In the genomic region with DNA sequence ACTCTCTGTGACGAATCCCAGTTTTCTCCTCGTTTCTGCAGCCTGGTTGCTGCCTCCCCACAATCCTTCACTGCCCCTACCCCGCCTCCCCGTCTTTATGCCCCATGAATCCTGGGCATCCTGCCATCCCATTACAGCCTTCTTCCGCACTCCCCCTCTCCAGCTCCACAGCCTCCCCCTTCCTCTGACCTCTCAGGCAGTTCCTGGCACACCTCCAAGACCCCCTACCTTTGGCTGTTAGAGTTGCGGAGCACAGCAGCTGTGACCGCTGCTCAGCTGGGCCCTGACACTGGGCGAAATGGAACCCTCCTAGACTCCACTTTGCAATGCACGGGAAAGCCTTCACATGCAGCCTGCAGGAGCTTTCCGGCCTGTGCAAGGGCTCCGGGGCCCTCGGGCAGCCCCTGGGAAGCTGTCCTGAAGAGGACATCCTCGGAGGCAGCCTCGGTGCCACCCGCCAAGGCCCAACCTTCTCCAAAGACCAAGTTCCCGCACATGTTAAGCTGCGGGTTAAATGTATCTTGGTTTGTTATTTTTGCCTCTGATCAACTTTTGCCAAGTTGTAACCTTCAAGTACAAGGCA, we compare ENCODE assay signal across 1 cellular context.
TF ChIP-seq lines count a peak whose summit lies in the region.

No MANE protein-coding gene starts in this region.

TF ChIP-seq in HEK293, 187 proteins besides CTCF, POLR2A, EP300 and RAD21 (continued from another document):
- TF ChIP-seq, protein P1, sequence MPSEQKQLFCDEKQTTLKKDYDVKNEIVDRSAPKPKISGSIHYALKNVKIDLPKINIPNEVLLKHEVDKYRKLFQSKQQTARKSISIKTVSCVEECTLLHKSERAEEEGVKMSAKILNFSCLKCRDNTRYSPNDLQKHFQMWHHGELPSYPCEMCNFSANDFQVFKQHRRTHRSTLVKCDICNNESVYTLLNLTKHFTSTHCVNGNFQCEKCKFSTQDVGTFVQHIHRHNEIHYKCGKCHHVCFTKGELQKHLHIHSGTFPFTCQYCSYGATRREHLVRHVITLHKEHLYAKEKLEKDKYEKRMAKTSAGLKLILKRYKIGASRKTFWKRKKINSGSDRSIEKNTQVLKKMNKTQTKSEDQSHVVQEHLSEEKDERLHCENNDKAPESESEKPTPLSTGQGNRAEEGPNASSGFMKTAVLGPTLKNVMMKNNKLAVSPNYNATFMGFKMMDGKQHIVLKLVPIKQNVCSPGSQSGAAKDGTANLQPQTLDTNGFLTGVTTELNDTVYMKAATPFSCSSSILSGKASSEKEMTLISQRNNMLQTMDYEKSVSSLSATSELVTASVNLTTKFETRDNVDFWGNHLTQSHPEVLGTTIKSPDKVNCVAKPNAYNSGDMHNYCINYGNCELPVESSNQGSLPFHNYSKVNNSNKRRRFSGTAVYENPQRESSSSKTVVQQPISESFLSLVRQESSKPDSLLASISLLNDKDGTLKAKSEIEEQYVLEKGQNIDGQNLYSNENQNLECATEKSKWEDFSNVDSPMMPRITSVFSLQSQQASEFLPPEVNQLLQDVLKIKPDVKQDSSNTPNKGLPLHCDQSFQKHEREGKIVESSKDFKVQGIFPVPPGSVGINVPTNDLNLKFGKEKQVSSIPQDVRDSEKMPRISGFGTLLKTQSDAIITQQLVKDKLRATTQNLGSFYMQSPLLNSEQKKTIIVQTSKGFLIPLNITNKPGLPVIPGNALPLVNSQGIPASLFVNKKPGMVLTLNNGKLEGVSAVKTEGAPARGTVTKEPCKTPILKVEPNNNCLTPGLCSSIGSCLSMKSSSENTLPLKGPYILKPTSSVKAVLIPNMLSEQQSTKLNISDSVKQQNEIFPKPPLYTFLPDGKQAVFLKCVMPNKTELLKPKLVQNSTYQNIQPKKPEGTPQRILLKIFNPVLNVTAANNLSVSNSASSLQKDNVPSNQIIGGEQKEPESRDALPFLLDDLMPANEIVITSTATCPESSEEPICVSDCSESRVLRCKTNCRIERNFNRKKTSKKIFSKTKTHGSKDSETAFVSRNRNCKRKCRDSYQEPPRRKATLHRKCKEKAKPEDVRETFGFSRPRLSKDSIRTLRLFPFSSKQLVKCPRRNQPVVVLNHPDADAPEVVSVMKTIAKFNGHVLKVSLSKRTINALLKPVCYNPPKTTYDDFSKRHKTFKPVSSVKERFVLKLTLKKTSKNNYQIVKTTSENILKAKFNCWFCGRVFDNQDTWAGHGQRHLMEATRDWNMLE (tag by site-specific recombination; conservative IDR thresholded peaks at IDR 0.05; ENCODE audit: low read depth), result no peak; the same call in 1 of the 2 replicates
- 0 out of 2 replicates have a peak, but pooled peaks have one; percentile 46 for TF ChIP-seq ZFP69B (tag by site-specific recombination; IDR thresholded peaks at IDR 0.05)
- no peak for TF ChIP-seq ZFP3 (tag by site-specific recombination; IDR thresholded peaks at IDR 0.05; ENCODE audit: low read depth)
- TF ChIP-seq ZNF132 (tag by site-specific recombination; IDR thresholded peaks at IDR 0.05; ENCODE audit: borderline replicate concordance), result no peak
- TF ChIP-seq ZNF48 (tag by site-specific recombination; IDR thresholded peaks at IDR 0.05), result no peak
- no peak for TF ChIP-seq ZNF19 (tag by site-specific recombination; IDR thresholded peaks at IDR 0.05; ENCODE audit: low read depth)
- TF ChIP-seq SP3 (tag by site-specific recombination; IDR thresholded peaks at IDR 0.05), result no peak
- peak; percentile 97 for TF ChIP-seq ZIC2 (tag by site-specific recombination; IDR thresholded peaks at IDR 0.05)
- no peak for TF ChIP-seq ZFP37 (tag by site-specific recombination; IDR thresholded peaks at IDR 0.05)
- no peak for TF ChIP-seq GLI2 (tag by site-specific recombination; IDR thresholded peaks at IDR 0.05; ENCODE audit: borderline replicate concordance, low read depth)
- TF ChIP-seq KLF16 (tag by site-specific recombination; IDR thresholded peaks at IDR 0.05), result no peak; the same call in 1 of the 2 replicates
- no peak for TF ChIP-seq ZNF843 (tag by site-specific recombination; IDR thresholded peaks at IDR 0.05)
- TF ChIP-seq ZNF768 (tag by site-specific recombination; IDR thresholded peaks at IDR 0.05), result no peak
- TF ChIP-seq ZNF2 (tag by site-specific recombination; IDR thresholded peaks at IDR 0.05), result 0 out of 2 replicates have a peak, but pooled peaks have one; percentile 45
- TF ChIP-seq ZNF423 (tag by site-specific recombination; IDR thresholded peaks at IDR 0.05), result peak; percentile 83; the same call in 1 of the 2 replicates
- TF ChIP-seq, protein P2, sequence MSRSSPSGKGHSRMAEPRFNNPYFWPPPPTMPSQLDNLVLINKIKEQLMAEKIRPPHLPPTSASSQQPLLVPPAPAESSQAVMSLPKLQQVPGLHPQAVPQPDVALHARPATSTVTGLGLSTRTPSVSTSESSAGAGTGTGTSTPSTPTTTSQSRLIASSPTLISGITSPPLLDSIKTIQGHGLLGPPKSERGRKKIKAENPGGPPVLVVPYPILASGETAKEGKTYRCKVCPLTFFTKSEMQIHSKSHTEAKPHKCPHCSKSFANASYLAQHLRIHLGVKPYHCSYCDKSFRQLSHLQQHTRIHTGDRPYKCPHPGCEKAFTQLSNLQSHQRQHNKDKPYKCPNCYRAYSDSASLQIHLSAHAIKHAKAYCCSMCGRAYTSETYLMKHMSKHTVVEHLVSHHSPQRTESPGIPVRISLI (tag by site-specific recombination; IDR thresholded peaks at IDR 0.05), result no peak
- TF ChIP-seq ZNF155 (tag by site-specific recombination; IDR thresholded peaks at IDR 0.05), result no peak
- no peak for TF ChIP-seq ZNF433 (tag by site-specific recombination; IDR thresholded peaks at IDR 0.05; ENCODE audit: low read depth)
- TF ChIP-seq, protein P3, sequence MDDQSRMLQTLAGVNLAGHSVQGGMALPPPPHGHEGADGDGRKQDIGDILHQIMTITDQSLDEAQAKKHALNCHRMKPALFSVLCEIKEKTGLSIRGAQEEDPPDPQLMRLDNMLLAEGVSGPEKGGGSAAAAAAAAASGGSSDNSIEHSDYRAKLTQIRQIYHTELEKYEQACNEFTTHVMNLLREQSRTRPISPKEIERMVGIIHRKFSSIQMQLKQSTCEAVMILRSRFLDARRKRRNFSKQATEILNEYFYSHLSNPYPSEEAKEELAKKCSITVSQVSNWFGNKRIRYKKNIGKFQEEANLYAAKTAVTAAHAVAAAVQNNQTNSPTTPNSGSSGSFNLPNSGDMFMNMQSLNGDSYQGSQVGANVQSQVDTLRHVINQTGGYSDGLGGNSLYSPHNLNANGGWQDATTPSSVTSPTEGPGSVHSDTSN (CRISPR knock-in tag; IDR thresholded peaks at IDR 0.05), result no peak
- TF ChIP-seq, protein P4, sequence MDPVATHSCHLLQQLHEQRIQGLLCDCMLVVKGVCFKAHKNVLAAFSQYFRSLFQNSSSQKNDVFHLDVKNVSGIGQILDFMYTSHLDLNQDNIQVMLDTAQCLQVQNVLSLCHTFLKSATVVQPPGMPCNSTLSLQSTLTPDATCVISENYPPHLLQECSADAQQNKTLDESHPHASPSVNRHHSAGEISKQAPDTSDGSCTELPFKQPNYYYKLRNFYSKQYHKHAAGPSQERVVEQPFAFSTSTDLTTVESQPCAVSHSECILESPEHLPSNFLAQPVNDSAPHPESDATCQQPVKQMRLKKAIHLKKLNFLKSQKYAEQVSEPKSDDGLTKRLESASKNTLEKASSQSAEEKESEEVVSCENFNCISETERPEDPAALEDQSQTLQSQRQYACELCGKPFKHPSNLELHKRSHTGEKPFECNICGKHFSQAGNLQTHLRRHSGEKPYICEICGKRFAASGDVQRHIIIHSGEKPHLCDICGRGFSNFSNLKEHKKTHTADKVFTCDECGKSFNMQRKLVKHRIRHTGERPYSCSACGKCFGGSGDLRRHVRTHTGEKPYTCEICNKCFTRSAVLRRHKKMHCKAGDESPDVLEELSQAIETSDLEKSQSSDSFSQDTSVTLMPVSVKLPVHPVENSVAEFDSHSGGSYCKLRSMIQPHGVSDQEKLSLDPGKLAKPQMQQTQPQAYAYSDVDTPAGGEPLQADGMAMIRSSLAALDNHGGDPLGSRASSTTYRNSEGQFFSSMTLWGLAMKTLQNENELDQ (tag by site-specific recombination; IDR thresholded peaks at IDR 0.05; ENCODE audit: low read depth), result no peak
- TF ChIP-seq, protein P5, sequence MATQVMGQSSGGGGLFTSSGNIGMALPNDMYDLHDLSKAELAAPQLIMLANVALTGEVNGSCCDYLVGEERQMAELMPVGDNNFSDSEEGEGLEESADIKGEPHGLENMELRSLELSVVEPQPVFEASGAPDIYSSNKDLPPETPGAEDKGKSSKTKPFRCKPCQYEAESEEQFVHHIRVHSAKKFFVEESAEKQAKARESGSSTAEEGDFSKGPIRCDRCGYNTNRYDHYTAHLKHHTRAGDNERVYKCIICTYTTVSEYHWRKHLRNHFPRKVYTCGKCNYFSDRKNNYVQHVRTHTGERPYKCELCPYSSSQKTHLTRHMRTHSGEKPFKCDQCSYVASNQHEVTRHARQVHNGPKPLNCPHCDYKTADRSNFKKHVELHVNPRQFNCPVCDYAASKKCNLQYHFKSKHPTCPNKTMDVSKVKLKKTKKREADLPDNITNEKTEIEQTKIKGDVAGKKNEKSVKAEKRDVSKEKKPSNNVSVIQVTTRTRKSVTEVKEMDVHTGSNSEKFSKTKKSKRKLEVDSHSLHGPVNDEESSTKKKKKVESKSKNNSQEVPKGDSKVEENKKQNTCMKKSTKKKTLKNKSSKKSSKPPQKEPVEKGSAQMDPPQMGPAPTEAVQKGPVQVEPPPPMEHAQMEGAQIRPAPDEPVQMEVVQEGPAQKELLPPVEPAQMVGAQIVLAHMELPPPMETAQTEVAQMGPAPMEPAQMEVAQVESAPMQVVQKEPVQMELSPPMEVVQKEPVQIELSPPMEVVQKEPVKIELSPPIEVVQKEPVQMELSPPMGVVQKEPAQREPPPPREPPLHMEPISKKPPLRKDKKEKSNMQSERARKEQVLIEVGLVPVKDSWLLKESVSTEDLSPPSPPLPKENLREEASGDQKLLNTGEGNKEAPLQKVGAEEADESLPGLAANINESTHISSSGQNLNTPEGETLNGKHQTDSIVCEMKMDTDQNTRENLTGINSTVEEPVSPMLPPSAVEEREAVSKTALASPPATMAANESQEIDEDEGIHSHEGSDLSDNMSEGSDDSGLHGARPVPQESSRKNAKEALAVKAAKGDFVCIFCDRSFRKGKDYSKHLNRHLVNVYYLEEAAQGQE (tag by site-specific recombination; IDR thresholded peaks at IDR 0.05), result no peak
TF ChIP-seq in HEK293: peak in this region for 19.
